21 cellular contexts compared by ENCODE assay signal in the genomic region with DNA sequence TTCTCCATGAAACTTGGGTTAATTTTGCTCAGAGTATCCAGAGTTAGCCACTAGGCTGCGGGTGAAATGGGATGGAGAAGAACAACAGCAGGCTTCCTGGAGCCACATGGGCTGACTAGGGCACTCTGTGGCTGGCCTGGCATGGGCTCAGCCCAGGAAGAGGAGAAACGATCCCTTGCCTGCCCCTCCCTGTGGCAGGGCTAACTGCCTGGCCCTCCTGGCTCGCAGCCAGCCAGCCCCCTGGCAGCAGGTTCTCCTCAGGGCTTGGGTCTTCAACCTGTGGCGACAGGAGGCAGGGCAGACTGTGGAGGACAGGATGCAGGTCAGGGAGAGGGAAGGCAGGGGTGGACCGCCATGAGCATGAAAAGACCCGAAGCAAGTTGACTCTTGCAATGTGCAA.
A peak's percentile ranks its signal among the peaks of the same experiment; 100 is the strongest.
DNase-seq lines count a peak whose midpoint lies in the region; ATAC-seq and TF ChIP-seq lines count a peak whose summit lies in the region.
"Had no signal": no experiment of that assay in that cellular context is flagged by ENCODE, and none has a peak within 500 bp of the region (broad histone marks: within the 10 kb centered on the region; RNA-seq: fewer than 3 reads in every experiment).

No MANE protein-coding gene starts in this region.

- DNase-seq in activated CD4-positive, alpha-beta T cell treated with anti-CD3 and anti-CD28 coated beads for 1 hour = peak; percentile 5
- DNase-seq in activated CD4-positive, alpha-beta T cell treated with anti-CD3 and anti-CD28 coated beads for 4 hours = no peak
- DNase-seq in CD8-positive, alpha-beta memory T cell = no peak
- DNase-seq in activated B cell treated with CpG ODN at 0.5 μM for 24 hours = no peak
- DNase-seq in islet precursor cell = peak; percentile 40
- no peak for DNase-seq in COLO668 (lab: John Stamatoyannopoulos, UW; ENCODE audit: unreplicated experiment)
- DNase-seq in SK-N-SH = no peak
- DNase-seq: cerebellar nuclear complex; foreskin fibroblast; KBM-7; left lung; NCI-H1092 treated with DMSO at 0.1 percent for 48 hours; NCI-H774; stimulated activated CD4-positive, alpha-beta T cell treated with anti-CD3 and anti-CD28 coated beads, Interleukin-15, amount 100 ng/mL, for 24 hours; upper lobe of left lung had no signal

- POLR2A ChIA-PET in CD8-positive, alpha-beta memory T cell (lab: Charles Lee) = no interaction called here
- POLR2A ChIA-PET in activated B cell treated with CpG ODN at 0.5 μM for 24 hours (lab: Charles Lee) = interaction anchor here (2.0 to 2.4 kb wide), 2 partner anchors 19 to 116 kb away, joined by 4 to 25 read pairs; no protein-coding TSS in a partner anchor
- POLR2A ChIA-PET in SK-N-SH (lab: Yijun Ruan, JAX) = no interaction called here

- H3K27me3 ChIP-seq in CD8-positive, alpha-beta memory T cell (ENCODE audit: insufficient read depth, low read length, poor library complexity, severe bottlenecking) = no peaks in the 10 kb centered on the region
- H3K27me3 ChIP-seq in SK-N-SH (ENCODE audit: insufficient read depth) = no peaks in the 10 kb centered on the region
- H3K27me3 ChIP-seq: left lung, upper lobe of left lung had no signal

- no peak overlapping the region for H3K4me2 ChIP-seq in SK-N-SH
- H3K4me2 ChIP-seq: A549, GM23338 had no signal

- peaks cover 0 to 2% of the 10 kb centered on the region in 2 donors for H3K27me3 Mint-ChIP-seq in CD8-positive, alpha-beta memory T cell
- H3K27me3 Mint-ChIP-seq in activated B cell treated with CpG ODN at 0.5 μM for 24 hours = no peaks in the 10 kb centered on the region
- H3K27me3 Mint-ChIP-seq: stimulated activated naive CD8-positive, alpha-beta T cell treated with anti-CD3 and anti-CD28 coated beads, Interleukin-15, amount 100 ng/mL, for 72 hours had no signal

- H3K9me3 ChIP-seq in CD8-positive, alpha-beta memory T cell (ENCODE audit: low read length) = no peaks in the 10 kb centered on the region
- H3K9me3 ChIP-seq in SK-N-SH = no peaks in the 10 kb centered on the region
- H3K9me3 ChIP-seq: A549, left lung, prostate gland, upper lobe of left lung had no signal

- H3K27ac ChIP-seq in CD8-positive, alpha-beta memory T cell (ENCODE audit: low read depth, low read length) = no peak overlapping the region
- no peak overlapping the region for H3K27ac ChIP-seq in SK-N-SH (ENCODE audit: low read depth in 2 of 2, low read length in 1 of 2)
- H3K27ac ChIP-seq: A549, left lung, prostate gland, upper lobe of left lung, WERI-Rb-1 had no signal

- CTCF ChIA-PET in CD8-positive, alpha-beta memory T cell (lab: Charles Lee) = interaction anchor here (1.3 to 5.0 kb wide), 9 partner anchors 19 to 116 kb away, joined by 3 to 81 read pairs (median 14); no protein-coding TSS in a partner anchor
- CTCF ChIA-PET in activated B cell treated with CpG ODN at 0.5 μM for 24 hours (lab: Charles Lee) = interaction anchor here (1.4 to 12.6 kb wide), 6 partner anchors 9 to 206 kb away, joined by 3 to 217 read pairs (median 18); partner anchors contain the start of gene GPR183
- CTCF ChIA-PET in SK-N-SH (lab: Yijun Ruan, JAX) = interaction anchor here (1.0 kb wide), 1 partner anchor 116 kb away, joined by 5 read pairs; no protein-coding TSS in a partner anchor

- peaks cover 79% of the 10 kb centered on the region for H3K4me1 ChIP-seq in CD8-positive, alpha-beta memory T cell (ENCODE audit: insufficient read depth, low read length)
- peaks cover 0 to 5% of the 10 kb centered on the region in 2 experiments; a peak in 1 of 4 replicates for H3K4me1 ChIP-seq in SK-N-SH (ENCODE audit: control insufficient read depth in 1 of 2, insufficient read depth in 2 of 2, low read depth in 1 of 2, low read length in 1 of 2)
- H3K4me1 ChIP-seq: A549, prostate gland, upper lobe of left lung had no signal

- peak overlapping the region in 6 of 8 donors; percentile 58 to 95 (median 80) for H3K27ac Mint-ChIP-seq in CD8-positive, alpha-beta memory T cell
- peak overlapping the region; percentile 12 for H3K27ac Mint-ChIP-seq in activated B cell treated with CpG ODN at 0.5 μM for 24 hours
- H3K27ac Mint-ChIP-seq: GM23338; stimulated activated naive CD8-positive, alpha-beta T cell treated with anti-CD3 and anti-CD28 coated beads, Interleukin-15, amount 100 ng/mL, for 72 hours had no signal

- TF ChIP-seq EP300 in SK-N-SH (IDR thresholded peaks at IDR 0.05; ENCODE audit: borderline replicate concordance in 1 of 2, low read depth in 1 of 2, low read length in 1 of 2) = no peak

- H3K79me2 ChIP-seq in SK-N-SH (ENCODE audit: insufficient read depth) = no peaks in the 10 kb centered on the region

- H2AFZ ChIP-seq in SK-N-SH (ENCODE audit: low read depth) = no peak overlapping the region
- H2AFZ ChIP-seq: GM23338 had no signal

- H3K36me3 ChIP-seq in CD8-positive, alpha-beta memory T cell (ENCODE audit: insufficient read depth, low read length) = peaks cover 5% of the 10 kb centered on the region
- H3K36me3 ChIP-seq in SK-N-SH (replicated peaks in 1 of 2; ENCODE audit: control insufficient read depth in 1 of 2, insufficient read depth in 2 of 2, low read length in 1 of 2) = peaks cover 0 to 19% of the 10 kb centered on the region in 2 experiments
- H3K36me3 ChIP-seq: prostate gland had no signal

- H4K20me1 ChIP-seq in SK-N-SH (ENCODE audit: insufficient read depth) = no peaks in the 10 kb centered on the region

- WGBS in SK-N-SH (ENCODE audit: low lambda C conversion rate) = 88% methylated on average over 5 of the region's 6 CpGs

- TF ChIP-seq CTCF in activated B cell treated with CpG ODN at 0.5 μM for 24 hours (IDR thresholded peaks at IDR 0.05) (no peak), SK-N-SH (IDR thresholded peaks at IDR 0.05) (no peak)

- no peaks in the 10 kb centered on the region for H3K9me3 Mint-ChIP-seq in CD8-positive, alpha-beta memory T cell
- H3K9me3 Mint-ChIP-seq in activated B cell treated with CpG ODN at 0.5 μM for 24 hours = no peaks in the 10 kb centered on the region
- H3K9me3 Mint-ChIP-seq: GM23338; stimulated activated naive CD8-positive, alpha-beta T cell treated with anti-CD3 and anti-CD28 coated beads, Interleukin-15, amount 100 ng/mL, for 72 hours had no signal

- no peaks in the 10 kb centered on the region for H3K9me2 ChIP-seq in SK-N-SH

- no peak overlapping the region for H3K4me3 ChIP-seq in CD8-positive, alpha-beta memory T cell (ENCODE audit: low read length)
- H3K4me3 ChIP-seq in SK-N-SH (ENCODE audit: low read depth in 2 of 2, low read length in 1 of 2) = no peak overlapping the region
- H3K4me3 ChIP-seq: A549, GM23338, left lung, prostate gland, upper lobe of left lung had no signal

- TF ChIP-seq RAD21 in SK-N-SH (IDR thresholded peaks at IDR 0.05; ENCODE audit: low read length) = no peak

- H3K4me3 Mint-ChIP-seq in CD8-positive, alpha-beta memory T cell = peak overlapping the region in 1 of 7 donors; percentile 11
- no peak overlapping the region for H3K4me3 Mint-ChIP-seq in activated B cell treated with CpG ODN at 0.5 μM for 24 hours
- H3K4me3 Mint-ChIP-seq: GM23338; stimulated activated naive CD8-positive, alpha-beta T cell treated with anti-CD3 and anti-CD28 coated beads, Interleukin-15, amount 100 ng/mL, for 72 hours had no signal

- no peak for ATAC-seq in activated B cell treated with CpG ODN at 0.5 μM for 24 hours (ENCODE audit: low read depth)
- ATAC-seq in GM19351 (IDR thresholded peaks at IDR 0.05; ENCODE audit: unreplicated experiment) = no peak
- ATAC-seq: A549; GM23338; left lung; stimulated activated naive CD8-positive, alpha-beta T cell treated with anti-CD3 and anti-CD28 coated beads, Interleukin-15, amount 100 ng/mL, for 72 hours had no signal

- intact Hi-C loops in activated B cell treated with CpG ODN at 0.5 μM for 24 hours (cut with micrococcal nuclease) = loop anchor here (5.0 kb wide), 1 partner anchor 1131 kb away; no protein-coding TSS in a partner anchor

- no peak overlapping the region for H3K9ac ChIP-seq in SK-N-SH

- H3K4me1 Mint-ChIP-seq in CD8-positive, alpha-beta memory T cell = peaks cover 66 to 82% (median 68%) of the 10 kb centered on the region in 3 donors
- peaks cover 55% of the 10 kb centered on the region for H3K4me1 Mint-ChIP-seq in activated B cell treated with CpG ODN at 0.5 μM for 24 hours

- H3F3A ChIP-seq in SK-N-SH (replicated peaks; ENCODE audit: insufficient read depth) = no peaks in the 10 kb centered on the region

- H3K36me3 Mint-ChIP-seq in CD8-positive, alpha-beta memory T cell = peaks cover 3 to 32% (median 6%) of the 10 kb centered on the region in 3 donors
- peaks cover 21% of the 10 kb centered on the region for H3K36me3 Mint-ChIP-seq in activated B cell treated with CpG ODN at 0.5 μM for 24 hours (ENCODE audit: low read depth)

TF ChIP-seq in SK-N-SH, 30 proteins besides CTCF, POLR2A, EP300 and RAD21 (continues in another document):
- TF ChIP-seq MEF2A (IDR thresholded peaks at IDR 0.05; ENCODE audit: borderline replicate concordance, low read depth) (no peak), SIN3A (IDR thresholded peaks at IDR 0.05; ENCODE audit: borderline replicate concordance, low read depth, low read length) (no peak), EZH2phosphoT487 (IDR thresholded peaks at IDR 0.05; ENCODE audit: borderline replicate concordance, low read depth) (no peak), NRF1 (IDR thresholded peaks at IDR 0.05; ENCODE audit: low read depth, low read length) (no peak), RXRA (IDR thresholded peaks at IDR 0.05; ENCODE audit: borderline replicate concordance, low read depth) (no peak), ELF1 (IDR thresholded peaks at IDR 0.05) (no peak), POLR2AphosphoS5 (IDR thresholded peaks at IDR 0.05; ENCODE audit: low read depth, low read length) (no peak), IRF3 (IDR thresholded peaks at IDR 0.05; ENCODE audit: low read depth, low read length) (no peak), TCF12 (IDR thresholded peaks at IDR 0.05) (no peak)

Comparison
In these comparisons a context has a peak if more than half of its experiments do, and no peak if none do; other contexts are left out.
1. DNase-seq: peak in activated CD4-positive, alpha-beta T cell treated with anti-CD3 and anti-CD28 coated beads for 1 hour (single experiment) and islet precursor cell (single experiment); none in activated CD4-positive, alpha-beta T cell treated with anti-CD3 and anti-CD28 coated beads for 4 hours (0 of 2), CD8-positive, alpha-beta memory T cell (0 of 5), activated B cell treated with CpG ODN at 0.5 μM for 24 hours (single experiment), COLO668 (single experiment) and SK-N-SH (single experiment).